29 cellular contexts compared by ENCODE assay signal in genomic region chr6:140355476-140355875, GRCh38.
"Had no signal": no experiment of that assay in that cellular context is flagged by ENCODE, and none has a peak within 500 bp of the region (broad histone marks: within the 10 kb centered on the region; RNA-seq: fewer than 3 reads in every experiment).

No MANE protein-coding gene starts in this region.

- ATAC-seq: activated CD8-positive, alpha-beta T cell treated with anti-CD3 and anti-CD28 coated beads for 36 hours; activated naive CD8-positive, alpha-beta T cell treated with anti-CD3 and anti-CD28 coated beads, Interleukin-2, amount 50 U/mL, for 24 hours; body of pancreas; Panc1 had no signal

- H3K36me3 ChIP-seq: ascending aorta, breast epithelium, MG63, SJCRH30 had no signal

- H3K27ac Mint-ChIP-seq: activated CD4-positive, alpha-beta T cell treated with anti-CD3 and anti-CD28 coated beads, Interleukin-2, amount 10 ng/mL, durations not matched to agents 24 days and 14 days; activated CD8-positive, alpha-beta T cell treated with anti-CD3 and anti-CD28 coated beads for 36 hours; activated naive CD4-positive, alpha-beta T cell treated with anti-CD3 and anti-CD28 coated beads, Interleukin-2, amount 10 ng/mL, durations not matched to agents 7 days and 5 days; activated naive CD8-positive, alpha-beta T cell; activated naive CD8-positive, alpha-beta T cell treated with anti-CD3 and anti-CD28 coated beads, Interleukin-2, amount 50 U/mL, for 24 hours; activated T-cell treated with anti-CD3 and anti-CD28 coated beads, Interleukin-2, amount 50 U/mL, for 24 hours; activated T-helper 1 cell treated with anti-CD3 and anti-CD28 coated beads, Interleukin-12 subunit alpha, Interleukin-12 subunit beta, Interleukin-2, Interleukin-4 antibody, amounts not matched to agents 30 ng/mL and 10 ng/mL and 1 ng/mL, durations not matched to agents 14 hours and 24 hours and 36 hours; T-helper 1 cell treated with Interleukin-12 subunit alpha and Interleukin-12 subunit beta and Interleukin-4 antibody, amounts not matched to agents 30 μg/mL and 1 μg/mL, for 36 hours; T-helper 2 cell treated with Interferon-gamma antibody and Interleukin-4, amounts not matched to agents 5 μg/mL and 100 μg/mL, for 36 hours had no signal

- H3K27me3 Mint-ChIP-seq: activated CD4-positive, alpha-beta T cell treated with anti-CD3 and anti-CD28 coated beads, Interleukin-2, amount 10 ng/mL, durations not matched to agents 24 days and 14 days; activated naive CD4-positive, alpha-beta T cell treated with anti-CD3 and anti-CD28 coated beads, Interleukin-2, amount 10 ng/mL, durations not matched to agents 7 days and 5 days had no signal

- FAIRE-seq: TTC549 had no signal

- H3K27ac ChIP-seq: ascending aorta, body of pancreas, breast epithelium, SJCRH30, SK-N-MC had no signal

- H3K9me3 ChIP-seq: ascending aorta, body of pancreas, breast epithelium, MG63, SJCRH30 had no signal

- H3K4me3 ChIP-seq: ascending aorta, body of pancreas, breast epithelium, MG63, SJCRH30, SK-N-MC had no signal

- H3K36me3 Mint-ChIP-seq: activated naive CD4-positive, alpha-beta T cell treated with anti-CD3 and anti-CD28 coated beads, Interleukin-2, amount 10 ng/mL, durations not matched to agents 7 days and 5 days; activated naive CD8-positive, alpha-beta T cell had no signal

- H3K4me1 ChIP-seq: ascending aorta, body of pancreas, breast epithelium, SJCRH30 had no signal

- H3K9me3 Mint-ChIP-seq: activated CD4-positive, alpha-beta T cell treated with anti-CD3 and anti-CD28 coated beads, Interleukin-2, amount 10 ng/mL, durations not matched to agents 24 days and 14 days; activated CD8-positive, alpha-beta T cell treated with anti-CD3 and anti-CD28 coated beads for 36 hours; activated naive CD4-positive, alpha-beta T cell treated with anti-CD3 and anti-CD28 coated beads, Interleukin-2, amount 10 ng/mL, durations not matched to agents 7 days and 5 days; activated naive CD8-positive, alpha-beta T cell treated with anti-CD3 and anti-CD28 coated beads, Interleukin-2, amount 50 U/mL, for 24 hours; activated T-cell treated with anti-CD3 and anti-CD28 coated beads, Interleukin-2, amount 50 U/mL, for 24 hours; activated T-helper 1 cell treated with anti-CD3 and anti-CD28 coated beads, Interleukin-12 subunit alpha, Interleukin-12 subunit beta, Interleukin-2, Interleukin-4 antibody, amounts not matched to agents 30 ng/mL and 10 ng/mL and 1 ng/mL, durations not matched to agents 14 hours and 24 hours and 36 hours; T-helper 1 cell treated with Interleukin-12 subunit alpha and Interleukin-12 subunit beta and Interleukin-4 antibody, amounts not matched to agents 30 μg/mL and 1 μg/mL, for 36 hours; T-helper 2 cell treated with Interferon-gamma antibody and Interleukin-4, amounts not matched to agents 5 μg/mL and 100 μg/mL, for 36 hours had no signal

- DNase-seq: activated CD4-positive, alpha-beta T cell treated with anti-CD3 and anti-CD28 coated beads, Interleukin-2, amount 10 ng/mL, durations not matched to agents 24 days and 14 days; activated CD4-positive, alpha-beta T cell treated with anti-CD3 and anti-CD28 coated beads, Interleukin-2, amount 50 U/mL, for 4 hours; activated CD8-positive, alpha-beta T cell treated with anti-CD3 and anti-CD28 coated beads for 36 hours; activated gamma-delta T cell treated with Interleukin-2 at 50 U/mL for 16 hours; activated naive CD4-positive, alpha-beta T cell treated with anti-CD3 and anti-CD28 coated beads, Interleukin-2, amount 10 ng/mL, durations not matched to agents 7 days and 5 days; activated naive CD8-positive, alpha-beta T cell treated with anti-CD3 and anti-CD28 coated beads, Interleukin-2, amount 50 U/mL, for 24 hours; activated T-cell treated with anti-CD3 and anti-CD28 coated beads, Interleukin-2, amount 50 U/mL, for 24 hours; amygdala; body of pancreas; Karpas-422; KBM-7; MG63; NCI-H1092; NCI-H1436 treated with DMSO at 0.1 percent for 48 hours; NCI-H1694 treated with DMSO at 0.1 percent for 48 hours; NCI-H2029; NCI-H345; NCI-H524 treated with DMSO at 0.1 percent for 48 hours; SHP77; SJCRH30 had no signal

- H3K4me1 Mint-ChIP-seq: activated CD4-positive, alpha-beta T cell treated with anti-CD3 and anti-CD28 coated beads, Interleukin-2, amount 10 ng/mL, durations not matched to agents 24 days and 14 days; activated naive CD4-positive, alpha-beta T cell treated with anti-CD3 and anti-CD28 coated beads, Interleukin-2, amount 10 ng/mL, durations not matched to agents 7 days and 5 days; activated naive CD8-positive, alpha-beta T cell treated with anti-CD3 and anti-CD28 coated beads, Interleukin-2, amount 50 U/mL, for 24 hours had no signal

- H3K27me3 ChIP-seq: ascending aorta, body of pancreas, breast epithelium, MG63, SJCRH30 had no signal

- H3K4me3 Mint-ChIP-seq: activated CD4-positive, alpha-beta T cell treated with anti-CD3 and anti-CD28 coated beads, Interleukin-2, amount 10 ng/mL, durations not matched to agents 24 days and 14 days; activated CD8-positive, alpha-beta T cell treated with anti-CD3 and anti-CD28 coated beads for 36 hours; activated naive CD4-positive, alpha-beta T cell treated with anti-CD3 and anti-CD28 coated beads, Interleukin-2, amount 10 ng/mL, durations not matched to agents 7 days and 5 days; activated naive CD8-positive, alpha-beta T cell; activated naive CD8-positive, alpha-beta T cell treated with anti-CD3 and anti-CD28 coated beads, Interleukin-2, amount 50 U/mL, for 24 hours; activated T-cell treated with anti-CD3 and anti-CD28 coated beads, Interleukin-2, amount 50 U/mL, for 24 hours; activated T-helper 1 cell treated with anti-CD3 and anti-CD28 coated beads, Interleukin-12 subunit alpha, Interleukin-12 subunit beta, Interleukin-2, Interleukin-4 antibody, amounts not matched to agents 30 ng/mL and 10 ng/mL and 1 ng/mL, durations not matched to agents 14 hours and 24 hours and 36 hours; T-helper 1 cell treated with Interleukin-12 subunit alpha and Interleukin-12 subunit beta and Interleukin-4 antibody, amounts not matched to agents 30 μg/mL and 1 μg/mL, for 36 hours; T-helper 2 cell treated with Interferon-gamma antibody and Interleukin-4, amounts not matched to agents 5 μg/mL and 100 μg/mL, for 36 hours had no signal
